Comparison of ENCODE assay signal across 11 cellular contexts in the genomic region with DNA sequence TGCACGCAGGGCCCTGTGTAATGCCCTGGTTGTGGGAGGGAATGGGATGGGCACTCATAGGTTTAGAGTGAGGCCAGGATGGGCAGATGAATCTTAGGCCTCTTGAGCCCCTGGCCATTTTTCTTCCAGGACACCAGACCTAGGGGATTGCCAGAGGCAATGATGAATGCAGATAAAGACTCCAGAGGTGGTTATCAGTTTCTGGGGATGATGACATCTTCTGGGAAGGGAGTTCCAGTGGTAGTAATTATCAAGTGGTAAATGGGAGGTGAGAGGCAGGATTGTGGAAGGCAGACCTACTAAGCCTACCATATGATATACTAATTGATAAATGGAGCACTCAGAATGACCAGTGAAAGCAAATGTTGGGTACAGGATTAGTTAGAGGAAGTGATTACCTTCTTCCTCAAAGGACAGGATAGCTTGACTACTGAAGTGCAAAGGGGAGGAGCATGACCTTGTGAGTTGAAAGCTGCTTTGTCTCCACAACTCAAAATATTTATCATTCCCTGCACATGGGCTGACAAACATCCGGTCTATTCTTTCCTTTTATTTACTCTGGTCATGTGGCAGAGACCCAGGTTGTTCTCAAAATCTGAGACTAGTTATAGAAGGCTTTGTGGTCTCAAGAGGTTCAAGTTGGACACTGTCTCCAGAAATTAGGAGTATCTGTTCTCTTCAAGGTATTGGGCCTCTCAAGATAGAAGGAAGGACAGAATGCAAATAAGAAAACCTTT. TPM values are rescaled to one million over a fixed set of nuclear protein-coding genes. Genes with fewer than 3 reads are reported as not detected.
DNase-seq lines count a peak whose midpoint lies in the region; ATAC-seq and TF ChIP-seq lines count a peak whose summit lies in the region.
"Had no signal": no experiment of that assay in that cellular context is flagged by ENCODE, and none has a peak within 500 bp of the region (broad histone marks: within the 10 kb centered on the region; RNA-seq: fewer than 3 reads in every experiment).

No MANE protein-coding gene starts in this region.

- no peak for TF ChIP-seq CTCF in esophagus muscularis mucosa (IDR thresholded peaks at IDR 0.05)
- TF ChIP-seq CTCF in glutamatergic neuron (IDR thresholded peaks at IDR 0.05; ENCODE audit: partially characterized antibody, unreplicated experiment) = no peak

- no peaks in the 10 kb centered on the region for H3K36me3 Mint-ChIP-seq in glutamatergic neuron (ENCODE audit: unreplicated experiment)

- H3K27me3 ChIP-seq in esophagus muscularis mucosa = no peaks in the 10 kb centered on the region
- H3K27me3 ChIP-seq: right atrium auricular region had no signal

- peak; percentile 32 for ATAC-seq in GM21723 (IDR thresholded peaks at IDR 0.05; ENCODE audit: unreplicated experiment)
- ATAC-seq: left ventricle myocardium superior had no signal

- intact Hi-C loops in esophagus muscularis mucosa (cut with DNase I) = no loop called here

- no peak overlapping the region for H3K27ac Mint-ChIP-seq in glutamatergic neuron (ENCODE audit: unreplicated experiment)

- H3K4me1 ChIP-seq in esophagus muscularis mucosa = peaks cover 13 to 21% (median 18%) of the 10 kb centered on the region in 4 donors

- H3K4me3 Mint-ChIP-seq in glutamatergic neuron (ENCODE audit: unreplicated experiment) = no peak overlapping the region

- no peak overlapping the region for H3K4me3 ChIP-seq in esophagus muscularis mucosa
- H3K4me3 ChIP-seq: right atrium auricular region had no signal

- TF ChIP-seq POLR2A in esophagus muscularis mucosa (IDR thresholded peaks at IDR 0.05; ENCODE audit: low read depth) = no peak

- H3K27ac ChIP-seq in esophagus muscularis mucosa (replicated peaks in 1 of 4) = no peak overlapping the region
- H3K27ac ChIP-seq: right atrium auricular region had no signal

- H3K9me3 Mint-ChIP-seq in glutamatergic neuron (ENCODE audit: unreplicated experiment) = no peaks in the 10 kb centered on the region

- no peaks in the 10 kb centered on the region for H3K9me3 ChIP-seq in esophagus muscularis mucosa
- H3K9me3 ChIP-seq: right atrium auricular region had no signal

- DNase-seq in DMS153 (lab: John Stamatoyannopoulos, UW) = peak; percentile 85
- DNase-seq in OCI-M1 (lab: John Stamatoyannopoulos, UW) = peak; percentile 53
- DNase-seq in germinal center (ENCODE audit: low spot score) = peak; percentile 42
- no peak for DNase-seq in esophagus muscularis mucosa (ENCODE audit: extremely low spot score)
- no peak for DNase-seq in hepatic stellate cell (ENCODE audit: low spot score)
- DNase-seq in glutamatergic neuron = no peak
- no peak for DNase-seq in NCI-H524 treated with DMSO at 0.1 percent for 48 hours (lab: John Stamatoyannopoulos, UW)
- DNase-seq: left ventricle myocardium superior, NCI-H2171 treated with DMSO at 0.1 percent for 48 hours had no signal

- no peaks in the 10 kb centered on the region for H3K4me1 Mint-ChIP-seq in glutamatergic neuron (ENCODE audit: low read depth, unreplicated experiment)

- H3K27me3 Mint-ChIP-seq in glutamatergic neuron (ENCODE audit: unreplicated experiment) = peaks cover 8% of the 10 kb centered on the region

- no peaks in the 10 kb centered on the region for H3K36me3 ChIP-seq in esophagus muscularis mucosa
- H3K36me3 ChIP-seq: right atrium auricular region had no signal

- TF ChIP-seq EP300 in esophagus muscularis mucosa (IDR thresholded peaks at IDR 0.05) = no peak

- 59% methylated on average over 2 of the region's 2 CpGs for WGBS in esophagus muscularis mucosa

RNA-seq across cellular contexts. Expression of gene MAPK6, which starts 10.2 kb away (rescaled TPM):
- 10 to 100 TPM; 13.3 to 19.4 (median 14.2) TPM for total RNA-seq in esophagus muscularis mucosa
- total RNA-seq in glutamatergic neuron (ENCODE audit: unreplicated experiment) = 109 TPM

RNA-seq across cellular contexts. Expression of gene LEO1, which starts 37.3 kb away (rescaled TPM):
- 10 to 100 TPM in 2 of 4 donors, 1 to 10 TPM in 2; 7.9 to 14.1 (median 10.5) TPM for total RNA-seq in esophagus muscularis mucosa
- 22.7 TPM for total RNA-seq in glutamatergic neuron (ENCODE audit: unreplicated experiment)

Comparison
In these comparisons a context has a peak if more than half of its experiments do, and no peak if none do; other contexts are left out.
1. DNase-seq: peak in DMS153 (single experiment), OCI-M1 (single experiment) and germinal center (single experiment); none in esophagus muscularis mucosa (single experiment), hepatic stellate cell (single experiment), glutamatergic neuron (single experiment) and NCI-H524 treated with DMSO at 0.1 percent for 48 hours (single experiment).